Comparison of ENCODE assay signal across 1 cellular context in genomic region chr10:122648599-122649428, GRCh38.
A peak's percentile ranks its signal among the peaks of the same experiment; 100 is the strongest.
TF ChIP-seq lines count a peak whose summit lies in the region.

No MANE protein-coding gene starts in this region.

TF ChIP-seq in GM12878, 131 proteins besides CTCF, POLR2A, EP300 and RAD21 (continued from another document):
- TF ChIP-seq YY1 (IDR thresholded peaks at IDR 0.05; ENCODE audit: low read depth, low read length): 0 out of 2 replicates have a peak, but pooled peaks have one; percentile 22
- TF ChIP-seq YBX1 (IDR thresholded peaks at IDR 0.05): no peak
- no peak for TF ChIP-seq NR2C2 (IDR thresholded peaks at IDR 0.05; ENCODE audit: borderline replicate concordance, control insufficient read depth, insufficient read length, low read depth)
- TF ChIP-seq SMC3 (IDR thresholded peaks at IDR 0.05; ENCODE audit: borderline replicate concordance, low read length): peak; percentile 69
- TF ChIP-seq, protein P1, sequence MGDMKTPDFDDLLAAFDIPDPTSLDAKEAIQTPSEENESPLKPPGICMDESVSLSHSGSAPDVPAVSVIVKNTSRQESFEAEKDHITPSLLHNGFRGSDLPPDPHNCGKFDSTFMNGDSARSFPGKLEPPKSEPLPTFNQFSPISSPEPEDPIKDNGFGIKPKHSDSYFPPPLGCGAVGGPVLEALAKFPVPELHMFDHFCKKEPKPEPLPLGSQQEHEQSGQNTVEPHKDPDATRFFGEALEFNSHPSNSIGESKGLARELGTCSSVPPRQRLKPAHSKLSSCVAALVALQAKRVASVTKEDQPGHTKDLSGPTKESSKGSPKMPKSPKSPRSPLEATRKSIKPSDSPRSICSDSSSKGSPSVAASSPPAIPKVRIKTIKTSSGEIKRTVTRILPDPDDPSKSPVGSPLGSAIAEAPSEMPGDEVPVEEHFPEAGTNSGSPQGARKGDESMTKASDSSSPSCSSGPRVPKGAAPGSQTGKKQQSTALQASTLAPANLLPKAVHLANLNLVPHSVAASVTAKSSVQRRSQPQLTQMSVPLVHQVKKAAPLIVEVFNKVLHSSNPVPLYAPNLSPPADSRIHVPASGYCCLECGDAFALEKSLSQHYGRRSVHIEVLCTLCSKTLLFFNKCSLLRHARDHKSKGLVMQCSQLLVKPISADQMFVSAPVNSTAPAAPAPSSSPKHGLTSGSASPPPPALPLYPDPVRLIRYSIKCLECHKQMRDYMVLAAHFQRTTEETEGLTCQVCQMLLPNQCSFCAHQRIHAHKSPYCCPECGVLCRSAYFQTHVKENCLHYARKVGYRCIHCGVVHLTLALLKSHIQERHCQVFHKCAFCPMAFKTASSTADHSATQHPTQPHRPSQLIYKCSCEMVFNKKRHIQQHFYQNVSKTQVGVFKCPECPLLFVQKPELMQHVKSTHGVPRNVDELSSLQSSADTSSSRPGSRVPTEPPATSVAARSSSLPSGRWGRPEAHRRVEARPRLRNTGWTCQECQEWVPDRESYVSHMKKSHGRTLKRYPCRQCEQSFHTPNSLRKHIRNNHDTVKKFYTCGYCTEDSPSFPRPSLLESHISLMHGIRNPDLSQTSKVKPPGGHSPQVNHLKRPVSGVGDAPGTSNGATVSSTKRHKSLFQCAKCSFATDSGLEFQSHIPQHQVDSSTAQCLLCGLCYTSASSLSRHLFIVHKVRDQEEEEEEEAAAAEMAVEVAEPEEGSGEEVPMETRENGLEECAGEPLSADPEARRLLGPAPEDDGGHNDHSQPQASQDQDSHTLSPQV (IDR thresholded peaks at IDR 0.05): no peak
- no peak for TF ChIP-seq ZNF217 (IDR thresholded peaks at IDR 0.05)
